Comparison of ENCODE assay signal across 8 cellular contexts in genomic region chr9:133048595-133048994, GRCh38. TPM values are rescaled to one million over a fixed set of nuclear protein-coding genes. Genes with fewer than 3 reads are reported as not detected.
A peak's percentile ranks its signal among the peaks of the same experiment; 100 is the strongest.
DNase-seq lines count a peak whose midpoint lies in the region; ATAC-seq and TF ChIP-seq lines count a peak whose summit lies in the region.

No MANE protein-coding gene starts in this region.

- no peaks in the 10 kb centered on the region for H3K27me3 ChIP-seq in CD4-positive, alpha-beta memory T cell (ENCODE audit: insufficient read depth, low read length)
- H3K27me3 ChIP-seq in hepatocyte: no peaks in the 10 kb centered on the region

- H3K36me3 Mint-ChIP-seq in CD4-positive, alpha-beta memory T cell: peaks cover 47 to 62% of the 10 kb centered on the region in 2 donors
- H3K36me3 Mint-ChIP-seq in activated CD4-positive, alpha-beta T cell treated with anti-CD3 and anti-CD28 coated beads, Interleukin-2, amount 10 ng/mL, durations not matched to agents 7 days and 5 days (ENCODE audit: low read depth): peaks cover 26% of the 10 kb centered on the region

- H3K27ac ChIP-seq in CD4-positive, alpha-beta memory T cell (ENCODE audit: low read depth, low read length): no peak overlapping the region
- H3K27ac ChIP-seq in hepatocyte: no peak overlapping the region

- H3K4me2 ChIP-seq in hepatocyte: no peak overlapping the region

- POLR2A ChIA-PET in CD4-positive, alpha-beta memory T cell (lab: Charles Lee; ENCODE audit: partially characterized antibody): interaction anchor here (1.3 kb wide), 1 partner anchor 18 kb away, joined by 3 read pairs; the partner anchor contains the start of gene GTF3C5
- POLR2A ChIA-PET in activated CD4-positive, alpha-beta T cell treated with anti-CD3 and anti-CD28 coated beads, Interleukin-2, amount 10 ng/mL, durations not matched to agents 7 days and 5 days (lab: Charles Lee): no interaction called here

- no peaks in the 10 kb centered on the region for H3K79me2 ChIP-seq in hepatocyte

- H2AFZ ChIP-seq in hepatocyte: no peak overlapping the region

- WGBS in hepatocyte (ENCODE audit: low lambda C conversion rate, missing lambda C conversion rate): 88% methylated on average over 5 of the region's 5 CpGs

- CTCF ChIA-PET in CD4-positive, alpha-beta memory T cell (lab: Charles Lee; ENCODE audit: partially characterized antibody): interaction anchor here (1.0 to 2.3 kb wide), 6 partner anchors 8 to 132 kb away, joined by 3 to 5 read pairs (median 5); no protein-coding TSS in a partner anchor
- CTCF ChIA-PET in activated CD4-positive, alpha-beta T cell treated with anti-CD3 and anti-CD28 coated beads, Interleukin-2, amount 10 ng/mL, durations not matched to agents 7 days and 5 days (lab: Charles Lee): interaction anchor here (0.7 to 1.6 kb wide), 3 partner anchors 26 to 99 kb away, joined by 4 to 7 read pairs (median 4); no protein-coding TSS in a partner anchor

- ATAC-seq in GM19463 (IDR thresholded peaks at IDR 0.05; ENCODE audit: unreplicated experiment) (no peak), HG02973 (IDR thresholded peaks at IDR 0.05; ENCODE audit: unreplicated experiment) (no peak)

- H3K36me3 ChIP-seq in CD4-positive, alpha-beta memory T cell (ENCODE audit: insufficient read depth, low read length): peaks cover 63% of the 10 kb centered on the region
- H3K36me3 ChIP-seq in hepatocyte (replicated peaks; ENCODE audit: insufficient read depth, low read depth): no peaks in the 10 kb centered on the region

- no peaks in the 10 kb centered on the region for H3K4me1 ChIP-seq in CD4-positive, alpha-beta memory T cell (ENCODE audit: insufficient read depth, low read length)
- no peaks in the 10 kb centered on the region for H3K4me1 ChIP-seq in hepatocyte (ENCODE audit: insufficient read depth)

- H3K4me3 ChIP-seq in CD4-positive, alpha-beta memory T cell (ENCODE audit: low read length in 2 of 2): no peak overlapping the region
- H3K4me3 ChIP-seq in HFF-Myc (replicated peaks; ENCODE audit: low read depth, low read length): no peak overlapping the region
- H3K4me3 ChIP-seq in hepatocyte: no peak overlapping the region

- H3K4me1 Mint-ChIP-seq in CD4-positive, alpha-beta memory T cell: peaks cover 0 to 4% (median 0%) of the 10 kb centered on the region in 4 donors
- peaks cover 5% of the 10 kb centered on the region for H3K4me1 Mint-ChIP-seq in activated CD4-positive, alpha-beta T cell treated with anti-CD3 and anti-CD28 coated beads, Interleukin-2, amount 10 ng/mL, durations not matched to agents 7 days and 5 days

- H3K27me3 Mint-ChIP-seq in CD4-positive, alpha-beta memory T cell: no peaks in the 10 kb centered on the region
- no peaks in the 10 kb centered on the region for H3K27me3 Mint-ChIP-seq in activated CD4-positive, alpha-beta T cell treated with anti-CD3 and anti-CD28 coated beads, Interleukin-2, amount 10 ng/mL, durations not matched to agents 7 days and 5 days

- no peak overlapping the region for H3K27ac Mint-ChIP-seq in CD4-positive, alpha-beta memory T cell
- peak overlapping the region; percentile 57 for H3K27ac Mint-ChIP-seq in activated CD4-positive, alpha-beta T cell treated with anti-CD3 and anti-CD28 coated beads, Interleukin-2, amount 10 ng/mL, durations not matched to agents 7 days and 5 days

- peak; percentile 39 for TF ChIP-seq CTCF in HFF-Myc (IDR thresholded peaks at IDR 0.05; ENCODE audit: low read depth, low read length, missing control alignments)
- TF ChIP-seq CTCF in hepatocyte (IDR thresholded peaks at IDR 0.05; ENCODE audit: poor library complexity): peak; percentile 37

- no peaks in the 10 kb centered on the region for H3K9me3 ChIP-seq in CD4-positive, alpha-beta memory T cell (ENCODE audit: control insufficient read depth in 1 of 2, low read length in 2 of 2)
- no peaks in the 10 kb centered on the region for H3K9me3 ChIP-seq in hepatocyte (ENCODE audit: low read depth)

- intact Hi-C loops in CD4-positive, alpha-beta memory T cell (cut with micrococcal nuclease): loop anchor here (1.0 kb wide), 1 partner anchor 99 kb away; no protein-coding TSS in a partner anchor

- H4K20me1 ChIP-seq in hepatocyte (ENCODE audit: insufficient read depth, poor library complexity, severe bottlenecking): no peaks in the 10 kb centered on the region

- peak in 4 of 5 donors; percentile 16 to 31 (median 28) for DNase-seq in CD4-positive, alpha-beta memory T cell
- DNase-seq in HFF-Myc (ENCODE audit: extremely low read depth, low read depth) (no peak), hepatocyte (ENCODE audit: low spot score) (peak; percentile 35), SHP77 treated with DMSO at 0.1 percent for 48 hours (lab: John Stamatoyannopoulos, UW) (no peak)
- DNase-seq in activated CD4-positive, alpha-beta T cell treated with anti-CD3 and anti-CD28 coated beads, Interleukin-2, amount 10 ng/mL, durations not matched to agents 7 days and 5 days: peak; percentile 59
- no peak for DNase-seq in activated effector memory CD4-positive, alpha-beta T cell treated with anti-CD3 and anti-CD28 coated beads, Interleukin-2, amount 50 U/mL, for 16 hours

- H3K9me2 ChIP-seq in hepatocyte (replicated peaks; ENCODE audit: insufficient read depth): no peaks in the 10 kb centered on the region

- no peaks in the 10 kb centered on the region for H3K9me3 Mint-ChIP-seq in CD4-positive, alpha-beta memory T cell
- no peaks in the 10 kb centered on the region for H3K9me3 Mint-ChIP-seq in activated CD4-positive, alpha-beta T cell treated with anti-CD3 and anti-CD28 coated beads, Interleukin-2, amount 10 ng/mL, durations not matched to agents 7 days and 5 days

- H3K4me3 Mint-ChIP-seq in CD4-positive, alpha-beta memory T cell: no peak overlapping the region
- H3K4me3 Mint-ChIP-seq in activated CD4-positive, alpha-beta T cell treated with anti-CD3 and anti-CD28 coated beads, Interleukin-2, amount 10 ng/mL, durations not matched to agents 7 days and 5 days: no peak overlapping the region

RNA-seq across cellular contexts. Expression of gene CEL, which starts 13.2 kb away (rescaled TPM):
- total RNA-seq in CD4-positive, alpha-beta memory T cell: 1 to 10 TPM; 1.2 to 1.6 TPM
- under 1 TPM in 1 of 2 donors, not detected in 1; 0.15 TPM for polyA plus RNA-seq in CD4-positive, alpha-beta memory T cell
- total RNA-seq in activated CD4-positive, alpha-beta T cell treated with anti-CD3 and anti-CD28 coated beads, Interleukin-2, amount 10 ng/mL, durations not matched to agents 7 days and 5 days: 1 to 10 TPM; 2.8 to 3.5 TPM
- 2.4 and 4.4 TPM in 2 replicates for total RNA-seq in hepatocyte
- polyA plus RNA-seq in hepatocyte: 5.9 and 6.6 TPM in 2 replicates

RNA-seq across cellular contexts. Expression of gene GTF3C5, which starts 17.8 kb away (rescaled TPM):
- total RNA-seq in CD4-positive, alpha-beta memory T cell: 10 to 100 TPM; 71.3 to 71.5 TPM
- polyA plus RNA-seq in CD4-positive, alpha-beta memory T cell: 10 to 100 TPM; 33.5 to 34.0 TPM
- 10 to 100 TPM; 75.1 to 87.9 TPM for total RNA-seq in activated CD4-positive, alpha-beta T cell treated with anti-CD3 and anti-CD28 coated beads, Interleukin-2, amount 10 ng/mL, durations not matched to agents 7 days and 5 days
- total RNA-seq in hepatocyte: 45.0 and 52.5 TPM in 2 replicates
- 66.0 and 87.3 TPM in 2 replicates for polyA plus RNA-seq in hepatocyte

Comparison
In these comparisons a context has a peak if more than half of its experiments do, and no peak if none do; other contexts are left out.
1. DNase-seq: peak in CD4-positive, alpha-beta memory T cell (4 of 5), activated CD4-positive, alpha-beta T cell treated with anti-CD3 and anti-CD28 coated beads, Interleukin-2, amount 10 ng/mL, durations not matched to agents 7 days and 5 days (single experiment) and hepatocyte (single experiment); none in HFF-Myc (single experiment), activated effector memory CD4-positive, alpha-beta T cell treated with anti-CD3 and anti-CD28 coated beads, Interleukin-2, amount 50 U/mL, for 16 hours (single experiment) and SHP77 treated with DMSO at 0.1 percent for 48 hours (single experiment).